In the genomic region with DNA sequence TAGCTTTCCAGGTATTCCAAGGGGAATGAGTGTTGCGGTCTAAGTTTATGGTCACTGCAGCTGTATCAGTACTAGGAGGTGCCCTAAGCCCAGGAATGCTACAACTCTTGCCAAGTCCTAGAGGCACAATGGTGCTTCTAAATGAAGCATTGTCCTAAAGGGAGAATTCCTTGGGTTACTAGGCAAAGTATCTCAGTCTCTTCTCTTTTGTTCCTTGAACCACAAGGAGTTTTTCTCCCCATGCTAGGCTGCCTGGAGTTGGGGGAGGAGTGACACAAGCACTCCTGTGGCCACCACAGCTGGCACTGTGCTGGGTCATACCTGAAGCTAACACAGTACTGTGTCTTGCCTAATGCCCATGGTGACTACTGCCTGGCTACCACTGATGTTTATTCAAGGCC, we compare ENCODE assay signal across 17 cellular contexts. TPM values are rescaled to one million over a fixed set of nuclear protein-coding genes. Genes with fewer than 3 reads are reported as not detected.
"Had no signal": no experiment of that assay in that cellular context is flagged by ENCODE, and none has a peak within 500 bp of the region (broad histone marks: within the 10 kb centered on the region; RNA-seq: fewer than 3 reads in every experiment).

No MANE protein-coding gene starts in this region.

- H3K79me2 ChIP-seq: parathyroid adenoma had no signal

- H3K4me3 ChIP-seq: heart left ventricle, tibial artery, vagina had no signal

- ATAC-seq: heart left ventricle; left colon; natural killer cell; stimulated activated memory B cell treated with anti-CD40 and anti-IgM and Interleukin-4, amounts not matched to agents 10 μg/mL and 1 μg/mL and 100 μg/mL, for 72 hours had no signal

- H3K9me3 ChIP-seq: heart left ventricle, neutrophil, tibial artery, vagina had no signal

- H3K27me3 ChIP-seq: heart left ventricle, neutrophil, tibial artery, vagina had no signal

- H3K4me1 ChIP-seq: heart left ventricle, parathyroid adenoma, tibial artery, vagina had no signal

- H3K36me3 ChIP-seq: heart left ventricle, neutrophil, tibial artery, vagina had no signal

- H3K27ac ChIP-seq: heart left ventricle, neutrophil, parathyroid adenoma, tibial artery, vagina had no signal

- H3K9ac ChIP-seq: parathyroid adenoma had no signal

- DNase-seq: activated CD4-positive, alpha-beta T cell treated with anti-CD3 and anti-CD28 coated beads, Interleukin-2, amount 10 ng/mL, durations not matched to agents 7 days and 5 days; activated naive CD4-positive, alpha-beta T cell; activated naive CD8-positive, alpha-beta T cell treated with anti-CD3 and anti-CD28 coated beads, Interleukin-2, amount 10 ng/mL, durations not matched to agents 7 days and 5 days; cortex of kidney; effector CD8-positive, alpha-beta T cell; heart left ventricle; left colon; natural killer cell; retina; stimulated activated CD4-positive, alpha-beta T cell treated with anti-CD3 and anti-CD28 coated beads, Interleukin-2, amount 100 ng/mL, for 48 hours; tibial artery had no signal

- H2AFZ ChIP-seq: parathyroid adenoma had no signal

RNA-seq across cellular contexts. Expression of gene KMO, which starts 50.7 kb away (rescaled TPM):
- total RNA-seq: endothelial cell of umbilical vein, fibroblast of lung had no signal
